ENCODE assay signal across 8 cellular contexts in the genomic region with DNA sequence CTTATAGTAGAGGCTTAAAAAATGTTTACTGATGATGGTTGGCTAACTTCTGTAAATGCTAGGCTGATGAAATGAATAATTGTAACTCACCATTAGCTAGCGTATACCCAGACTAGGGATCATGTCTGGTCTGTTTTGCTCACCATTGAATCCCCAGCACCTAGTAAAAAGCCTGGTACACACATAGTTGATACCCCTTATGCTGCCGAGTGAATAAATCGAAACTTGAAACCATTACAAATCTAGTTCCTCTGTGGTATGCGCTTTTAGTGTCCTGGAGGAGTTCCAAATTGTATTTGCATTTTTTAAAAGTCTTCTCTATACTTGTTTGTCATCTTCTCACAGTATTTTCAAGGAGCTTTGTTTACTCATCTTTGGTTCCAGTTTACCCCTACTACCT. TPM values are rescaled to one million over a fixed set of nuclear protein-coding genes. Genes with fewer than 3 reads are reported as not detected.
A peak's percentile ranks its signal among the peaks of the same experiment; 100 is the strongest.
DNase-seq lines count a peak whose midpoint lies in the region; TF ChIP-seq lines count a peak whose summit lies in the region.

No MANE protein-coding gene starts in this region.

- peaks cover 60% of the 10 kb centered on the region for H3K79me2 ChIP-seq in neural progenitor cell (ENCODE audit: low read depth)

- H3K27me3 Mint-ChIP-seq in activated naive CD4-positive, alpha-beta T cell treated with anti-CD3 and anti-CD28 coated beads, Interleukin-2, amount 50 U/mL, for 24 hours = no peaks in the 10 kb centered on the region
- H3K27me3 Mint-ChIP-seq in chondrocyte (ENCODE audit: low read depth) (no peaks in the 10 kb centered on the region), neural progenitor cell (ENCODE audit: insufficient read depth, low read depth) (peaks cover 2% of the 10 kb centered on the region)

- H3K36me3 Mint-ChIP-seq in activated naive CD4-positive, alpha-beta T cell treated with anti-CD3 and anti-CD28 coated beads, Interleukin-2, amount 50 U/mL, for 24 hours = peaks cover 11% of the 10 kb centered on the region
- H3K36me3 Mint-ChIP-seq in chondrocyte (ENCODE audit: low read depth) (peaks cover 6% of the 10 kb centered on the region), neural progenitor cell (peaks cover 18% of the 10 kb centered on the region)

- no peak overlapping the region for H3K27ac ChIP-seq in neural progenitor cell

- peaks cover 22% of the 10 kb centered on the region for H3F3A ChIP-seq in neural progenitor cell (ENCODE audit: low read depth)

- peaks cover 40% of the 10 kb centered on the region for H4K20me1 ChIP-seq in neural progenitor cell (ENCODE audit: low read depth)

- H3K4me2 ChIP-seq in neural progenitor cell = peak overlapping the region; percentile 88

- DNase-seq in activated naive CD4-positive, alpha-beta T cell treated with anti-CD3 and anti-CD28 coated beads, Interleukin-2, amount 50 U/mL, for 16 hours = no peak
- DNase-seq in NB4 (ENCODE audit: low read depth) (peak; percentile 19), chondrocyte (ENCODE audit: low spot score) (no peak), neural progenitor cell (ENCODE audit: low spot score) (no peak), amniotic stem cell (lab: John Stamatoyannopoulos, UW) (no peak), NCI-H2196 treated with DMSO at 0.1 percent for 48 hours (lab: John Stamatoyannopoulos, UW; ENCODE audit: unreplicated experiment) (no peak), NCI-H524 treated with DMSO at 0.1 percent for 48 hours (lab: John Stamatoyannopoulos, UW) (no peak)

- TF ChIP-seq POLR2A in NB4 (IDR thresholded peaks at IDR 0.05; ENCODE audit: extremely low read depth, insufficient read length) = no peak

- H3K27ac Mint-ChIP-seq in activated naive CD4-positive, alpha-beta T cell treated with anti-CD3 and anti-CD28 coated beads, Interleukin-2, amount 50 U/mL, for 24 hours = no peak overlapping the region
- H3K27ac Mint-ChIP-seq in chondrocyte (ENCODE audit: unreplicated experiment) = no peak overlapping the region
- no peak overlapping the region for H3K27ac Mint-ChIP-seq in neural progenitor cell

- H3K36me3 ChIP-seq in neural progenitor cell = peaks cover 6% of the 10 kb centered on the region

- TF ChIP-seq CTCF in NB4 (IDR thresholded peaks at IDR 0.05; ENCODE audit: low read depth, low read length) = no peak
- TF ChIP-seq CTCF in chondrocyte (IDR thresholded peaks at IDR 0.05) = no peak
- TF ChIP-seq CTCF in neural progenitor cell (IDR thresholded peaks at IDR 0.05) = no peak

- peaks cover 15% of the 10 kb centered on the region for H3K4me1 ChIP-seq in neural progenitor cell

- H3K4me3 ChIP-seq in NB4 (ENCODE audit: low read depth, low read length) (peak overlapping the region; percentile 89), neural progenitor cell (peak overlapping the region; percentile 72)

- peaks cover 52% of the 10 kb centered on the region for H3K4me1 Mint-ChIP-seq in activated naive CD4-positive, alpha-beta T cell treated with anti-CD3 and anti-CD28 coated beads, Interleukin-2, amount 50 U/mL, for 24 hours
- peaks cover 36% of the 10 kb centered on the region for H3K4me1 Mint-ChIP-seq in chondrocyte (ENCODE audit: low read depth)
- H3K4me1 Mint-ChIP-seq in neural progenitor cell = peaks cover 18% of the 10 kb centered on the region

- no peak overlapping the region for H3K9ac ChIP-seq in neural progenitor cell

- no peaks in the 10 kb centered on the region for H3K27me3 ChIP-seq in neural progenitor cell

- H2AFZ ChIP-seq in neural progenitor cell (replicated peaks) = no peak overlapping the region

- H3K9me3 Mint-ChIP-seq in activated naive CD4-positive, alpha-beta T cell treated with anti-CD3 and anti-CD28 coated beads, Interleukin-2, amount 50 U/mL, for 24 hours = no peaks in the 10 kb centered on the region
- H3K9me3 Mint-ChIP-seq in chondrocyte (ENCODE audit: low read depth) = no peaks in the 10 kb centered on the region
- no peaks in the 10 kb centered on the region for H3K9me3 Mint-ChIP-seq in neural progenitor cell

- no peaks in the 10 kb centered on the region for H3K9me3 ChIP-seq in neural progenitor cell (ENCODE audit: low read depth)

- H3K4me3 Mint-ChIP-seq in activated naive CD4-positive, alpha-beta T cell treated with anti-CD3 and anti-CD28 coated beads, Interleukin-2, amount 50 U/mL, for 24 hours = peak overlapping the region; percentile 97
- H3K4me3 Mint-ChIP-seq in chondrocyte (ENCODE audit: unreplicated experiment) (peak overlapping the region; percentile 84), neural progenitor cell (peak overlapping the region; percentile 94)

RNA-seq across cellular contexts. Expression of a gene that starts 1.3 kb away (rescaled TPM):
- total RNA-seq in chondrocyte = 13.6 to 18.2 TPM (median 15.6 TPM) in 3 replicates
- total RNA-seq in neural progenitor cell (ENCODE audit: low replicate concordance) = 53.8 and 86.3 TPM in 2 replicates
